Comparison of ENCODE assay signal across 12 cellular contexts in the genomic region with DNA sequence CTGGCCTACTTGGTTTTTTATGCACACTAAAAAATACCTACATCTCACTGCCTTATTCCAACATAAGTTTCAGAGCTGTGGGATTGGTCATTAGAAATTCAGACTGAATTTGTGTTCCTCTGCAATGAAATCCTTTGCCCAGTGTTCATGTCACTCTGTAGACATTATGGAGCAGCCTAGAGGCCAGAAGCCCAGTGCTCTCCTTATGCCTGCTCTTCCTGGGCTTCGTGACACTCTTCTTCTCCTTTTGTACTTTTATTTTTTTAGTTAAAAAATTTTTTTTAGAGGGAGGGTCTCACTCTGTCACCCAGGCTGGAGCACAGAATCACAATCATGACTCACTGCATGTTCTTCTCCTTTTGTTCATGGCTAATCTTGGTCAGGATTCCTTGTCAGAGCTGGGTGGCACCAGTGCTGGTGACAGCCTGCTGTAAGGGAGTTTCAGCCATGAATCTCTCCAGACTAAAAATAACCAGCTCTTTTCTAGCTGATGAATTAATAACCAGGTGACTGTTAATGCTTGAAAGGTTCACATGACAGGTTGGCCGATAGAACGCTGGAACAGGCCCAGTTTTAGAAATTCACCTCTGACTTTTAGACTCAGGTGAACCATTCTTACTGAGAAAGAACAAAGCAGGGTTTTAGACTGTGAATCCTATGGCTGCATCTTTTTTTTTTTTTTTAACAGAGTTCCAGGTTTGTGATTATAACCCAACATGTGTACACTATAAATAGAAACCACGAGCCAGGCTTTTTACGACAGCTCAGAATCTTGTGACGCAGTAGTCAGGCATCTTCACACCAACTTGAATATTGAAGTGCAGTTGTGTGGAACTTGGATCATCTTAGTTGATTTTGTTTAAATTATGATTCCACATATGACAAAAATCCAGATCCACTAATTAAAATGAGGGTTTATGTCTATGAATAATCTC. TPM values are rescaled to one million over a fixed set of nuclear protein-coding genes. Genes with fewer than 3 reads are reported as not detected.
DNase-seq lines count a peak whose midpoint lies in the region; ATAC-seq and TF ChIP-seq lines count a peak whose summit lies in the region.
"Had no signal": no experiment of that assay in that cellular context is flagged by ENCODE, and none has a peak within 500 bp of the region (broad histone marks: within the 10 kb centered on the region; RNA-seq: fewer than 3 reads in every experiment).

No MANE protein-coding gene starts in this region.

- no peaks in the 10 kb centered on the region for H3K9me3 Mint-ChIP-seq in activated naive CD4-positive, alpha-beta T cell treated with anti-CD3 and anti-CD28 coated beads for 36 hours
- H3K9me3 Mint-ChIP-seq: activated B cell treated with CpG ODN at 0.5 μM for 24 hours had no signal

- peak overlapping the region; percentile 52 to 85 (median 74) for H3K27ac ChIP-seq in body of pancreas
- H3K27ac ChIP-seq in thyroid gland: peak overlapping the region; percentile 92 to 99 (median 97)
- H3K27ac ChIP-seq: testis had no signal

- TF ChIP-seq CTCF in body of pancreas (IDR thresholded peaks at IDR 0.05) (no peak), thyroid gland (IDR thresholded peaks at IDR 0.05) (no peak)

- CTCF ChIA-PET in activated naive CD4-positive, alpha-beta T cell treated with anti-CD3 and anti-CD28 coated beads for 36 hours (lab: Charles Lee): no interaction called here

- WGBS in body of pancreas, 2 donors: 19 to 28% methylated on average over 6 of the region's 6 CpGs
- WGBS in thyroid gland, 2 donors: 32 to 46% methylated on average over 6 of the region's 6 CpGs

- H3K9me3 ChIP-seq in body of pancreas (no peaks in the 10 kb centered on the region), thyroid gland (no peaks in the 10 kb centered on the region)
- H3K9me3 ChIP-seq: testis had no signal

- no peak overlapping the region for H3K27ac Mint-ChIP-seq in activated naive CD4-positive, alpha-beta T cell treated with anti-CD3 and anti-CD28 coated beads for 36 hours
- H3K27ac Mint-ChIP-seq: activated B cell treated with CpG ODN at 0.5 μM for 24 hours had no signal

- peaks cover 7% of the 10 kb centered on the region for H3K36me3 Mint-ChIP-seq in activated naive CD4-positive, alpha-beta T cell treated with anti-CD3 and anti-CD28 coated beads for 36 hours (ENCODE audit: low read depth)

- H3K27me3 ChIP-seq in body of pancreas: no peaks in the 10 kb centered on the region
- H3K27me3 ChIP-seq in thyroid gland: no peaks in the 10 kb centered on the region
- H3K27me3 ChIP-seq: testis had no signal

- no peaks in the 10 kb centered on the region for H3K27me3 Mint-ChIP-seq in activated naive CD4-positive, alpha-beta T cell treated with anti-CD3 and anti-CD28 coated beads for 36 hours (ENCODE audit: low read depth)
- H3K27me3 Mint-ChIP-seq: activated B cell treated with CpG ODN at 0.5 μM for 24 hours had no signal

- peak; percentile 51 to 72 (median 66) for DNase-seq in body of pancreas
- DNase-seq in left kidney (ENCODE audit: low read depth, low spot score): peak; percentile 39
- DNase-seq in thyroid gland: peak; percentile 60
- no peak for DNase-seq in NCI-H2171 treated with DMSO at 0.1 percent for 48 hours (lab: John Stamatoyannopoulos, UW)
- DNase-seq in activated CD4-positive, CD25-positive, alpha-beta regulatory T cell (lab: John Stamatoyannopoulos, UW): no peak
- DNase-seq in NCI-H187 (lab: John Stamatoyannopoulos, UW): no peak
- DNase-seq in activated naive CD4-positive, alpha-beta T cell treated with anti-CD3 and anti-CD28 coated beads for 36 hours: no peak
- DNase-seq: activated B cell treated with CpG ODN at 0.5 μM for 24 hours, NCI-H748 treated with DMSO at 0.1 percent for 48 hours, testis had no signal

- peaks cover 50% of the 10 kb centered on the region for H3K4me1 ChIP-seq in body of pancreas
- peaks cover 45 to 53% of the 10 kb centered on the region in 2 donors for H3K4me1 ChIP-seq in thyroid gland
- H3K4me1 ChIP-seq: testis had no signal

- H3K4me3 Mint-ChIP-seq in activated naive CD4-positive, alpha-beta T cell treated with anti-CD3 and anti-CD28 coated beads for 36 hours: no peak overlapping the region
- H3K4me3 Mint-ChIP-seq: activated B cell treated with CpG ODN at 0.5 μM for 24 hours had no signal

- TF ChIP-seq POLR2A in body of pancreas (IDR thresholded peaks at IDR 0.05) (peak in 1 of 3 donors; percentile 33), thyroid gland (IDR thresholded peaks at IDR 0.05) (peak in 1 of 2 donors; percentile 51)

- intact Hi-C loops in body of pancreas (cut with DNase I): no loop called here
- intact Hi-C loops in thyroid gland (cut with DNase I): no loop called here
- intact Hi-C loops in activated naive CD4-positive, alpha-beta T cell treated with anti-CD3 and anti-CD28 coated beads for 36 hours (cut with micrococcal nuclease): no loop called here

- ATAC-seq in GM21423 (IDR thresholded peaks at IDR 0.05; ENCODE audit: unreplicated experiment) (peak; percentile 87), body of pancreas (peak; percentile 89)

- H3K36me3 ChIP-seq in body of pancreas (replicated peaks in 1 of 2; ENCODE audit: insufficient read depth in 1 of 2, low read depth in 2 of 2): peaks cover 3 to 20% of the 10 kb centered on the region in 2 donors
- peaks cover 23 to 38% of the 10 kb centered on the region in 2 donors for H3K36me3 ChIP-seq in thyroid gland

- H3K4me3 ChIP-seq in body of pancreas: no peak overlapping the region
- H3K4me3 ChIP-seq in thyroid gland (replicated peaks in 1 of 3): no peak overlapping the region
- H3K4me3 ChIP-seq: skin epidermis, testis had no signal

- no peaks in the 10 kb centered on the region for H3K4me1 Mint-ChIP-seq in activated naive CD4-positive, alpha-beta T cell treated with anti-CD3 and anti-CD28 coated beads for 36 hours (ENCODE audit: low read depth)
- H3K4me1 Mint-ChIP-seq: activated B cell treated with CpG ODN at 0.5 μM for 24 hours had no signal

RNA-seq across cellular contexts. Expression of gene C5orf47, which starts 34.0 kb away (rescaled TPM):
- total RNA-seq in body of pancreas (not detected), thyroid gland (under 1 TPM in 2 of 4 donors, not detected in 2; 0.13 to 0.22 TPM)
- total RNA-seq in activated naive CD4-positive, alpha-beta T cell treated with anti-CD3 and anti-CD28 coated beads for 36 hours: not detected
- total RNA-seq: activated B cell treated with CpG ODN at 0.5 μM for 24 hours had no signal

Comparison
In these comparisons a context has a peak if more than half of its experiments do, and no peak if none do; other contexts are left out.
1. DNase-seq: peak in body of pancreas (4 of 4), left kidney (single experiment) and thyroid gland (2 of 2); none in NCI-H2171 treated with DMSO at 0.1 percent for 48 hours (single experiment), activated CD4-positive, CD25-positive, alpha-beta regulatory T cell (0 of 4), NCI-H187 (0 of 2) and activated naive CD4-positive, alpha-beta T cell treated with anti-CD3 and anti-CD28 coated beads for 36 hours (single experiment).